ENCODE assay signal across 18 cellular contexts in genomic region chr2:239171643-239172042, GRCh38.
"Had no signal": no experiment of that assay in that cellular context is flagged by ENCODE, and none has a peak within 500 bp of the region (broad histone marks: within the 10 kb centered on the region; RNA-seq: fewer than 3 reads in every experiment).

No MANE protein-coding gene starts in this region.

- H3K27me3 ChIP-seq: brain microvascular endothelial cell, sigmoid colon, testis had no signal

- ATAC-seq: lower lobe of right lung; natural killer cell; stimulated activated memory B cell treated with anti-CD40 and anti-IgM and Interleukin-4, amounts not matched to agents 10 μg/mL and 1 μg/mL and 100 μg/mL, for 72 hours had no signal

- H3K27ac ChIP-seq: brain microvascular endothelial cell, coronary artery, lower lobe of right lung, parathyroid adenoma, sigmoid colon, testis had no signal

- H3K9me3 ChIP-seq: testis had no signal

- H3K9ac ChIP-seq: parathyroid adenoma had no signal

- H3K36me3 ChIP-seq: brain microvascular endothelial cell had no signal

- H3K4me1 ChIP-seq: lower lobe of right lung, parathyroid adenoma, testis had no signal

- DNase-seq: activated CD4-positive, alpha-beta T cell treated with anti-CD3 and anti-CD28 coated beads, Interleukin-2, amount 50 U/mL, for 4 hours; activated CD4-positive, CD25-positive, alpha-beta regulatory T cell treated with anti-CD3 and anti-CD28 coated beads, Interleukin-2, amount 50 U/mL, for 72 hours; activated naive CD4-positive, alpha-beta T cell; activated naive CD8-positive, alpha-beta T cell treated with anti-CD3 and anti-CD28 coated beads, Interleukin-2, amount 10 ng/mL, durations not matched to agents 7 days and 5 days; activated T-cell treated with anti-CD3 and anti-CD28 coated beads for 4 hours; aorta; brain microvascular endothelial cell; islet precursor cell; lower lobe of right lung; natural killer cell; sigmoid colon; stimulated activated CD4-positive, alpha-beta T cell treated with anti-CD3 and anti-CD28 coated beads, Interleukin-4, amount 100 ng/mL, for 24 hours; T-helper 1 cell; T-helper 9 cell; testis had no signal

- H3K4me3 ChIP-seq: coronary artery, lower lobe of right lung, sigmoid colon, testis had no signal
